30 cellular contexts compared by ENCODE assay signal in the genomic region with DNA sequence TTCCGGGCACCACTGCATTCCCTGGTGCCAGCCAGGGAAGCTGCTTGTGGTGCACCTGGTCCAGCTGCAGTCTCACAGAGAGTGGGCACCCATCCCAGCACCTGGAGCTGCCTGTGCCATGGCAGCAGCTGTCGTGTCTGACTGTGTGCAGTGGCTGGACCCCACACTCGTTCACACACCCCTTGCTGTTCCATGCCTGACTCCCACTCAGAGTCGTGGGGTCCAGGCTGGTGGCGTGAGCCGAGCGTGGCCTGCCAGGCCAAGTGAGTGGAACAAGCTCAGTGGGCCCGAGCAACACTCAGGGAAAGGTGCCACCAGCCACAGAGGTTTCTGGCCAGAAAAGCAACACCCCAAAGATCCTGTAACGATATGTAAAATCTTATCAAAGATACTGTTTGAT.
"Had no signal": no experiment of that assay in that cellular context is flagged by ENCODE, and none has a peak within 500 bp of the region (broad histone marks: within the 10 kb centered on the region; RNA-seq: fewer than 3 reads in every experiment).

No MANE protein-coding gene starts in this region.

- H3K4me1 ChIP-seq: SJCRH30 had no signal

- H2AFZ ChIP-seq: PC-9 had no signal

- FAIRE-seq: RCC 7860 had no signal

- H3K27ac ChIP-seq: PC-9, RWPE1, SJCRH30, SK-N-MC had no signal

- H3K36me3 ChIP-seq: MG63, SJCRH30 had no signal

- H3K9me3 ChIP-seq: MG63, SJCRH30 had no signal

- ATAC-seq: Panc1, Right ventricle myocardium inferior, SK-N-SH treated with all-trans-retinoic acid at 6 μM for 48 hours had no signal

- DNase-seq: Kasumi-1, KG1, MG63, MV-4-11, NCI-H1092, NCI-H1105, NCI-H1417 treated with DMSO at 0.1 percent for 48 hours, NCI-H1436 treated with DMSO at 0.1 percent for 48 hours, NCI-H1694 treated with DMSO at 0.1 percent for 48 hours, NCI-H187 treated with DMSO at 0.1 percent for 48 hours, NCI-H2029, NCI-H2081, NCI-H2171 treated with DMSO at 0.1 percent for 48 hours, NCI-H2227 treated with DMSO at 0.1 percent for 48 hours, NCI-H345, NCI-H446, NCI-H510A treated with DMSO at 0.1 percent for 48 hours, NCI-H524 treated with DMSO at 0.1 percent for 48 hours, NCI-H526 treated with DMSO at 0.1 percent for 48 hours, NCI-H774, PC-9, SHP77, SIG-M5, SJCRH30 had no signal

- H3K27me3 ChIP-seq: MG63, SJCRH30 had no signal

- H3K4me2 ChIP-seq: PC-9 had no signal

- H3K4me3 ChIP-seq: MG63, PC-9, SJCRH30, SK-N-MC had no signal
